Comparison of ENCODE assay signal across 19 cellular contexts in the genomic region with DNA sequence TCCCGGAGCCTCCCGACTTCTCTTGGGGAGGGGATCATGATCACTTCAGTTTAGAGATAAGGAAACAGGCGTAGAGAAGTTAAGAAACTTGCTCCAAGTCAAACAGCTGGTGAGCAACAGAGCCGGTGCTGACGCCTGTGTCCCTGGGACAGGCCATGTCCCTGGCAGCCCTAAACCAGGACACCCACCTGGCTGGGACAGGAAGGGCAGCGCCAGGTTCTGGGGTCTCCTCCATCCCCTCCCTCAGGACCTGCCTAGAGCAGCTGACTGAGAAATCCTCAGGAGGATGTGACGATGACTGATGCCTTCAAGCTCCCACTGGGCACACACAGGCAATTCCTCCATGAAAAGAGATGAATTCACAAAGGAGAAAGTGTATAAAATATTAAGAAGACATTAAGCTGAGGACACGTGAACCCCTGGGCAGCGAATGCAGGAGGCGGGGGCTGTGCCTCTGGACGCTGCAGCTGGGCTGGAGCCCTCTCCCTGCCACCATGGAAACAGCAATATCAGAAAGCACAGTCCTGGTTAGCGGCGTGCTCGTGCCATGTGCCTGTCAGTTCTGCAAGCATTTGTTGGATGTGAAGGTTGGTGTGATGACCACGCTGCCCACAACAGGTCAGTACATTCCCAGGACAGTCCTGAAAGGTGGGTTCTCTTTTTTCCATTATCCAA.
"Had no signal": no experiment of that assay in that cellular context is flagged by ENCODE, and none has a peak within 500 bp of the region (broad histone marks: within the 10 kb centered on the region; RNA-seq: fewer than 3 reads in every experiment).

No MANE protein-coding gene starts in this region.

- H3K4me3 ChIP-seq: esophagus squamous epithelium, heart right ventricle, left ventricle myocardium inferior, mucosa of descending colon, right lobe of liver, tibial nerve had no signal

- H3K4me1 ChIP-seq: heart right ventricle, left ventricle myocardium inferior, right lobe of liver, tibial nerve had no signal

- H3K27me3 ChIP-seq: tibial nerve had no signal

- H3K9me3 ChIP-seq: right lobe of liver had no signal

- DNase-seq: activated CD4-positive, alpha-beta T cell treated with anti-CD3 and anti-CD28 coated beads for 48 hours; activated CD4-positive, alpha-beta T cell treated with anti-CD3 and anti-CD28 coated beads, Interleukin-2, amount 50 U/mL, for 48 hours; activated CD8-positive, alpha-beta memory T cell treated with anti-CD3 and anti-CD28 coated beads for 24 hours; activated naive CD8-positive, alpha-beta T cell treated with anti-CD3 and anti-CD28 coated beads, Interleukin-2, amount 50 U/mL, for 24 hours; dermis blood vessel endothelial cell; effector CD4-positive, alpha-beta T cell; esophagus squamous epithelium; foreskin melanocyte; heart right ventricle; left ventricle myocardium inferior; mucosa of descending colon; right lobe of liver; stimulated activated CD4-positive, alpha-beta T cell treated with anti-CD3 and anti-CD28 coated beads, Interleukin-2, amount 100 ng/mL, for 48 hours; stimulated activated naive CD4-positive, alpha-beta T cell treated with Interleukin-2 at 50 U/mL for 16 hours; T-helper 17 cell; T1000; WERI-Rb-1 had no signal

- H3K27ac ChIP-seq: epithelial cell of prostate, esophagus squamous epithelium, heart right ventricle, left ventricle myocardium inferior, right lobe of liver, tibial nerve, WERI-Rb-1 had no signal

- H3K36me3 ChIP-seq: esophagus squamous epithelium, heart right ventricle, left ventricle myocardium inferior, right lobe of liver, tibial nerve, WERI-Rb-1 had no signal
